Comparison of ENCODE assay signal across 1 cellular context in the genomic region with DNA sequence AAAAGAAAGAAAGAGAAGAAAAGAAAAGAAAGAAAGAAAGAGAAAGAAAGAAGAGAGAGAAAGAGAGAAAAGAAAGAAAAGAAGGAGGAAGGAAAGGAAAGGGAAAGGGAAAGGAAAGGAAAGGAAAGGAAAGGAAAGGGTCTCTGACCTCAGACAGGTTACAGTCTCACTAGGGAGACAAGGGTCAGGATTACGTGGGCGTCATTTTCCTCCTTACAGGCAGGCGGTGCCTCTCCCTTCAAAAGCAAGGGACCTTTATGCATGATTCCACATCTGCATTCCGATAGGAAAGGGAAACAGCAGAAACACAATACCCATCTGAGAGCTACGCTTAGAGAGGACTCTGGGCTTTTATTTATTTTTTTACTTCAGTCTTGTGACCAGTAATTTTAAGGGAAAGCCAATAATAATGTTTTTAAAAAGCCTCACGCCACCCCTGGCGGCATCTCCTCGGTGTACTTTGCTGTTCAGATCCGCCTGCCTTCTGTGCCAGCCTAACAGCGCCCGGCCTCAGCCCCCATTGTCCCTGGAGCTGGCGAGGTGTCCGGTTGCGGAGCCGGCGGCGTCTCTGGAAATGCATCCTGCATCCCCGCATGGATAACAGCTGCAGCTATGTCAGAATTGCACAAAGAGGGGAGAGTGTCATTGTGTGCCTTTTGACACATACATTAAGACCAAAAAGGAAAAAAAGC.
A peak's percentile ranks its signal among the peaks of the same experiment; 100 is the strongest.
TF ChIP-seq lines count a peak whose summit lies in the region.

No MANE protein-coding gene starts in this region.

TF ChIP-seq in HEK293, 187 proteins besides CTCF, POLR2A, EP300 and RAD21 (continued from another document and continues in another):
- TF ChIP-seq, protein P1, sequence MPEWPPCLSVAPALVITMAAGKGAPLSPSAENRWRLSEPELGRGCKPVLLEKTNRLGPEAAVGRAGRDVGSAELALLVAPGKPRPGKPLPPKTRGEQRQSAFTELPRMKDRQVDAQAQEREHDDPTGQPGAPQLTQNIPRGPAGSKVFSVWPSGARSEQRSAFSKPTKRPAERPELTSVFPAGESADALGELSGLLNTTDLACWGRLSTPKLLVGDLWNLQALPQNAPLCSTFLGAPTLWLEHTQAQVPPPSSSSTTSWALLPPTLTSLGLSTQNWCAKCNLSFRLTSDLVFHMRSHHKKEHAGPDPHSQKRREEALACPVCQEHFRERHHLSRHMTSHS (tag by site-specific recombination; IDR thresholded peaks at IDR 0.05) = no peak
- TF ChIP-seq KLF1 (tag by site-specific recombination; IDR thresholded peaks at IDR 0.05) (0 out of 2 replicates have a peak, but pooled peaks have one; percentile 7), ZNF10 (tag by site-specific recombination; IDR thresholded peaks at IDR 0.05) (no peak), ZNF214 (tag by site-specific recombination; IDR thresholded peaks at IDR 0.05; ENCODE audit: borderline replicate concordance) (no peak), ZNF501 (tag by site-specific recombination; IDR thresholded peaks at IDR 0.05) (no peak), ATF2 (tag by site-specific recombination; IDR thresholded peaks at IDR 0.05; ENCODE audit: low read depth) (no peak), ZNF138 (tag by site-specific recombination; IDR thresholded peaks at IDR 0.05; ENCODE audit: borderline replicate concordance) (no peak), ZNF548 (tag by site-specific recombination; IDR thresholded peaks at IDR 0.05) (no peak), ZNF626 (tag by site-specific recombination; IDR thresholded peaks at IDR 0.05) (no peak), ZNF202 (tag by site-specific recombination; IDR thresholded peaks at IDR 0.05; ENCODE audit: borderline replicate concordance) (no peak), ZNF558 (tag by site-specific recombination; IDR thresholded peaks at IDR 0.05) (no peak), REPIN1 (tag by site-specific recombination; IDR thresholded peaks at IDR 0.05; ENCODE audit: low read depth) (no peak), ZNF792 (tag by site-specific recombination; IDR thresholded peaks at IDR 0.05) (no peak), ZSCAN16 (tag by site-specific recombination; IDR thresholded peaks at IDR 0.05) (no peak), ELK4 (IDR thresholded peaks at IDR 0.05; ENCODE audit: borderline replicate concordance, low read depth, low read length) (no peak), WT1 (tag by site-specific recombination; IDR thresholded peaks at IDR 0.05) (peak; percentile 62), KLF9 (tag by site-specific recombination; IDR thresholded peaks at IDR 0.05; ENCODE audit: low read depth) (no peak; the same call in 1 of the 2 replicates), ZNF140 (tag by site-specific recombination; IDR thresholded peaks at IDR 0.05) (no peak), ZFP3 (tag by site-specific recombination; IDR thresholded peaks at IDR 0.05; ENCODE audit: low read depth) (no peak), ZNF585B (tag by site-specific recombination; IDR thresholded peaks at IDR 0.05) (no peak), ZNF16 (tag by site-specific recombination; IDR thresholded peaks at IDR 0.05; ENCODE audit: low read depth) (no peak), IKZF3 (tag by site-specific recombination; IDR thresholded peaks at IDR 0.05) (peak; percentile 39; the same call in 1 of the 2 replicates), GLI2 (tag by site-specific recombination; IDR thresholded peaks at IDR 0.05; ENCODE audit: borderline replicate concordance, low read depth) (no peak), HOXA7 (CRISPR knock-in tag; IDR thresholded peaks at IDR 0.05; ENCODE audit: borderline replicate concordance) (no peak), ZNF221 (tag by site-specific recombination; IDR thresholded peaks at IDR 0.05; ENCODE audit: borderline replicate concordance) (no peak), ZNF777 (tag by site-specific recombination; IDR thresholded peaks at IDR 0.05; ENCODE audit: borderline replicate concordance) (no peak), ZNF530 (tag by site-specific recombination; IDR thresholded peaks at IDR 0.05; ENCODE audit: low read depth) (peak; percentile 93), ZNF664 (tag by site-specific recombination; IDR thresholded peaks at IDR 0.05) (no peak), FEZF1 (tag by site-specific recombination; IDR thresholded peaks at IDR 0.05) (peak; percentile 30; the same call in 1 of the 2 replicates), ZNF302 (tag by site-specific recombination; IDR thresholded peaks at IDR 0.05; ENCODE audit: low read depth) (no peak), PRDM2 (tag by site-specific recombination; IDR thresholded peaks at IDR 0.05; ENCODE audit: borderline replicate concordance) (no peak), ZNF248 (tag by site-specific recombination; IDR thresholded peaks at IDR 0.05) (no peak), KLF8 (tag by site-specific recombination; IDR thresholded peaks at IDR 0.05) (peak; percentile 41; the same call in 1 of the 2 replicates), ZBTB1 (tag by site-specific recombination; IDR thresholded peaks at IDR 0.05) (no peak), ZNF2 (tag by site-specific recombination; IDR thresholded peaks at IDR 0.05) (peak; percentile 56; the same call in 1 of the 2 replicates), ZNF394 (tag by site-specific recombination; IDR thresholded peaks at IDR 0.05; ENCODE audit: borderline replicate concordance) (no peak), BCL11A (tag by site-specific recombination; IDR thresholded peaks at IDR 0.05; ENCODE audit: low read depth) (peak; percentile 43; the same call in 1 of the 2 replicates), ZNF37A (tag by site-specific recombination; IDR thresholded peaks at IDR 0.05) (no peak), ZBTB48 (tag by site-specific recombination; IDR thresholded peaks at IDR 0.05) (peak; percentile 91), ZNF600 (tag by site-specific recombination; IDR thresholded peaks at IDR 0.05) (peak; percentile 99), ZBTB10 (tag by site-specific recombination; IDR thresholded peaks at IDR 0.05) (no peak), ZEB2 (tag by site-specific recombination; IDR thresholded peaks at IDR 0.05) (peak; percentile 22; the same call in 1 of the 2 replicates)
- TF ChIP-seq, protein P2, sequence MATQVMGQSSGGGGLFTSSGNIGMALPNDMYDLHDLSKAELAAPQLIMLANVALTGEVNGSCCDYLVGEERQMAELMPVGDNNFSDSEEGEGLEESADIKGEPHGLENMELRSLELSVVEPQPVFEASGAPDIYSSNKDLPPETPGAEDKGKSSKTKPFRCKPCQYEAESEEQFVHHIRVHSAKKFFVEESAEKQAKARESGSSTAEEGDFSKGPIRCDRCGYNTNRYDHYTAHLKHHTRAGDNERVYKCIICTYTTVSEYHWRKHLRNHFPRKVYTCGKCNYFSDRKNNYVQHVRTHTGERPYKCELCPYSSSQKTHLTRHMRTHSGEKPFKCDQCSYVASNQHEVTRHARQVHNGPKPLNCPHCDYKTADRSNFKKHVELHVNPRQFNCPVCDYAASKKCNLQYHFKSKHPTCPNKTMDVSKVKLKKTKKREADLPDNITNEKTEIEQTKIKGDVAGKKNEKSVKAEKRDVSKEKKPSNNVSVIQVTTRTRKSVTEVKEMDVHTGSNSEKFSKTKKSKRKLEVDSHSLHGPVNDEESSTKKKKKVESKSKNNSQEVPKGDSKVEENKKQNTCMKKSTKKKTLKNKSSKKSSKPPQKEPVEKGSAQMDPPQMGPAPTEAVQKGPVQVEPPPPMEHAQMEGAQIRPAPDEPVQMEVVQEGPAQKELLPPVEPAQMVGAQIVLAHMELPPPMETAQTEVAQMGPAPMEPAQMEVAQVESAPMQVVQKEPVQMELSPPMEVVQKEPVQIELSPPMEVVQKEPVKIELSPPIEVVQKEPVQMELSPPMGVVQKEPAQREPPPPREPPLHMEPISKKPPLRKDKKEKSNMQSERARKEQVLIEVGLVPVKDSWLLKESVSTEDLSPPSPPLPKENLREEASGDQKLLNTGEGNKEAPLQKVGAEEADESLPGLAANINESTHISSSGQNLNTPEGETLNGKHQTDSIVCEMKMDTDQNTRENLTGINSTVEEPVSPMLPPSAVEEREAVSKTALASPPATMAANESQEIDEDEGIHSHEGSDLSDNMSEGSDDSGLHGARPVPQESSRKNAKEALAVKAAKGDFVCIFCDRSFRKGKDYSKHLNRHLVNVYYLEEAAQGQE (tag by site-specific recombination; IDR thresholded peaks at IDR 0.05) = no peak
- TF ChIP-seq, protein P3, sequence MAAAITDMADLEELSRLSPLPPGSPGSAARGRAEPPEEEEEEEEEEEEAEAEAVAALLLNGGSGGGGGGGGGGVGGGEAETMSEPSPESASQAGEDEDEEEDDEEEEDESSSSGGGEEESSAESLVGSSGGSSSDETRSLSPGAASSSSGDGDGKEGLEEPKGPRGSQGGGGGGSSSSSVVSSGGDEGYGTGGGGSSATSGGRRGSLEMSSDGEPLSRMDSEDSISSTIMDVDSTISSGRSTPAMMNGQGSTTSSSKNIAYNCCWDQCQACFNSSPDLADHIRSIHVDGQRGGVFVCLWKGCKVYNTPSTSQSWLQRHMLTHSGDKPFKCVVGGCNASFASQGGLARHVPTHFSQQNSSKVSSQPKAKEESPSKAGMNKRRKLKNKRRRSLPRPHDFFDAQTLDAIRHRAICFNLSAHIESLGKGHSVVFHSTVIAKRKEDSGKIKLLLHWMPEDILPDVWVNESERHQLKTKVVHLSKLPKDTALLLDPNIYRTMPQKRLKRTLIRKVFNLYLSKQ (tag by site-specific recombination; IDR thresholded peaks at IDR 0.05; ENCODE audit: borderline replicate concordance) = no peak
